ENCODE assay signal across 16 cellular contexts in the genomic region with DNA sequence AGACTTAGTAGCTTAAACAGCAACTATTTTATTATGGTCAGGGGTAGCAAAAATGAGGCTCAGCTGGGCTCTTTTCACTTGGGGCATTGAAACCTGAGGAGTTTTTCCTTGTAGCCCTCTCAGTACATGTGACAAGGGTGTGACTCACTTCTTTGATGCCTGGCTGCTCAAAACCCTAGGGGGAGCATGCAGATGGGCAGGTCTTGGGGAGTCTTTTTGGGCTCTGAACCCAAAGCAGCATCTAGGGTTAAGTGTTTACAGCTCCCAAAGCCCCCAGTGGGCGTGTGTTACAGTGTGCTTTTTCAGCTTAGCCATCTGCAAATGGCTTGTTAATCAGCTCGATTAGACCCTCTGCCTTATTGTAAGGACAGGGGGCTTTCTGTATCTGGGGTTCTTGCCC.
DNase-seq lines count a peak whose midpoint lies in the region; ATAC-seq and TF ChIP-seq lines count a peak whose summit lies in the region.
"Had no signal": no experiment of that assay in that cellular context is flagged by ENCODE, and none has a peak within 500 bp of the region (broad histone marks: within the 10 kb centered on the region; RNA-seq: fewer than 3 reads in every experiment).

No MANE protein-coding gene starts in this region.

- DNase-seq in HPDE6-E6E7 (ENCODE audit: extremely low spot score) (peak; percentile 2), RKO (ENCODE audit: low spot score) (peak; percentile 15), fibroblast of mammary gland (ENCODE audit: low read depth) (peak; percentile 5), renal cortical epithelial cell (ENCODE audit: low read depth) (peak; percentile 43), cerebellar nuclear complex (lab: John Stamatoyannopoulos, UW) (no peak)
- DNase-seq: CD8-positive, alpha-beta T cell; DMS79; HFFc6; NCI-H1417; NCI-H187; NCI-H226; NCI-H524 had no signal

- no peak for ATAC-seq in GM21619 (IDR thresholded peaks at IDR 0.05; ENCODE audit: unreplicated experiment)
- ATAC-seq in HG02798 (IDR thresholded peaks at IDR 0.05; ENCODE audit: poor library complexity, unreplicated experiment), result no peak
- ATAC-seq: CD8-positive, alpha-beta T cell; K562 had no signal

- H3K4me3 ChIP-seq in fibroblast of mammary gland (ENCODE audit: control insufficient read depth, low read depth, low read length), result no peak overlapping the region
- H3K4me3 ChIP-seq: BLaER1 treated with 17β-estradiol and CSF1 and Interleukin-3, amounts not matched to agents 10 nM and 100 nM; K562 had no signal

- TF ChIP-seq CTCF in fibroblast of mammary gland (conservative IDR thresholded peaks at IDR 0.05; ENCODE audit: control insufficient read depth, insufficient read depth, low read depth, low read length), result no peak

Comparison
In these comparisons a context has a peak if more than half of its experiments do, and no peak if none do; other contexts are left out.
1. DNase-seq: peak in HPDE6-E6E7 (single experiment), RKO (single experiment), fibroblast of mammary gland (single experiment) and renal cortical epithelial cell (single experiment); none in cerebellar nuclear complex (0 of 2).